ENCODE assay signal across 17 cellular contexts in genomic region chr5:44660251-44660650, GRCh38.
DNase-seq lines count a peak whose midpoint lies in the region; TF ChIP-seq lines count a peak whose summit lies in the region.
"Had no signal": no experiment of that assay in that cellular context is flagged by ENCODE, and none has a peak within 500 bp of the region (broad histone marks: within the 10 kb centered on the region; RNA-seq: fewer than 3 reads in every experiment).

No MANE protein-coding gene starts in this region.

- H3K27ac ChIP-seq in GM23248 (no peak overlapping the region), mesenchymal stem cell (ENCODE audit: low read length, poor library complexity, severe bottlenecking) (no peak overlapping the region)
- H3K27ac ChIP-seq: BLaER1 had no signal

- no peak overlapping the region for H2AK5ac ChIP-seq in mesenchymal stem cell (ENCODE audit: low read length, severe bottlenecking)

- H2AFZ ChIP-seq in GM23248, result no peak overlapping the region
- no peak overlapping the region for H2AFZ ChIP-seq in mesenchymal stem cell (ENCODE audit: low read depth, low read length)
- H2AFZ ChIP-seq: GM23338 had no signal

- no peaks in the 10 kb centered on the region for H3K36me3 ChIP-seq in GM23248 (ENCODE audit: low read depth)
- no peaks in the 10 kb centered on the region for H3K36me3 ChIP-seq in mesenchymal stem cell (ENCODE audit: control insufficient read depth in 1 of 2, insufficient read depth in 2 of 2, low read depth in 1 of 2, low read length in 2 of 2)
- H3K36me3 ChIP-seq: BLaER1 had no signal

- in situ Hi-C loops in GM23248 (cut with MboI), result no loop called here

- no peak overlapping the region for H2BK15ac ChIP-seq in mesenchymal stem cell (ENCODE audit: low read depth, poor library complexity, severe bottlenecking)

- no peak overlapping the region for H2BK12ac ChIP-seq in mesenchymal stem cell (ENCODE audit: low read length in 2 of 2)

- no peak overlapping the region for H4K91ac ChIP-seq in mesenchymal stem cell (ENCODE audit: low read length)

- H3K9me3 ChIP-seq in GM23248 (ENCODE audit: low read depth) (no peaks in the 10 kb centered on the region), mesenchymal stem cell (ENCODE audit: control insufficient read depth, low read length) (peaks cover 24% of the 10 kb centered on the region)

- no peak overlapping the region for H3K23ac ChIP-seq in mesenchymal stem cell (ENCODE audit: low read length in 2 of 2)

- no peak overlapping the region for H2BK120ac ChIP-seq in mesenchymal stem cell (ENCODE audit: low read depth, low read length)

- peaks cover 11% of the 10 kb centered on the region; the same call in 1 of the 2 replicates for H3F3A ChIP-seq in GM23248 (ENCODE audit: insufficient read depth)

- no peak overlapping the region for H2BK5ac ChIP-seq in mesenchymal stem cell (ENCODE audit: low read depth, low read length, poor library complexity, severe bottlenecking)

- peaks cover 8% of the 10 kb centered on the region; the same call in 1 of the 2 replicates for H3K4me1 ChIP-seq in GM23248 (ENCODE audit: insufficient read depth)
- no peaks in the 10 kb centered on the region for H3K4me1 ChIP-seq in mesenchymal stem cell (ENCODE audit: control insufficient read depth, insufficient read depth, low read depth, low read length)
- H3K4me1 ChIP-seq: BLaER1, Caco-2 had no signal

- peak; percentile 50 for DNase-seq in GM23248
- peak; percentile 19 for DNase-seq in RKO (ENCODE audit: low spot score)
- peak; percentile 38 for DNase-seq in epithelial cell of esophagus (ENCODE audit: low read depth)
- no peak for DNase-seq in mesenchymal stem cell
- no peak for DNase-seq in activated CD4-positive, alpha-beta T cell treated with anti-CD3 and anti-CD28 coated beads, Interleukin-2, amount 50 U/mL, for 4 hours
- no peak for DNase-seq in stimulated activated CD4-positive, alpha-beta T cell treated with anti-CD3 and anti-CD28 coated beads, Interleukin-4, amount 100 ng/mL, for 4 hours
- DNase-seq in OCI-M2 (lab: John Stamatoyannopoulos, UW; ENCODE audit: unreplicated experiment), result no peak
- DNase-seq: 8988T; AML-193; Caco-2; CD8-positive, alpha-beta memory T cell; DND-41; GDM1; H7; IMR-90 had no signal

- no peak overlapping the region for H3K14ac ChIP-seq in mesenchymal stem cell (ENCODE audit: low read length in 2 of 2)

- H3K9me2 ChIP-seq in GM23248 (ENCODE audit: insufficient read depth), result no peaks in the 10 kb centered on the region

- H3K4me2 ChIP-seq in GM23248 (ENCODE audit: unreplicated experiment), result no peak overlapping the region
- no peak overlapping the region for H3K4me2 ChIP-seq in mesenchymal stem cell (ENCODE audit: low read length, poor library complexity, severe bottlenecking)
- H3K4me2 ChIP-seq: BLaER1, GM23338 had no signal

- no peak for TF ChIP-seq CTCF in epithelial cell of esophagus (IDR thresholded peaks at IDR 0.05; ENCODE audit: insufficient read depth, low read depth, low read length, missing control alignments)

- H4K8ac ChIP-seq in mesenchymal stem cell (ENCODE audit: low read length), result no peak overlapping the region

- H3K4ac ChIP-seq in mesenchymal stem cell (ENCODE audit: low read depth in 1 of 2, low read length in 2 of 2), result no peak overlapping the region

- no peak overlapping the region for H3K18ac ChIP-seq in mesenchymal stem cell (ENCODE audit: low read depth in 1 of 2, low read length in 2 of 2)

- H3K4me3 ChIP-seq in GM23248 (no peak overlapping the region), epithelial cell of esophagus (ENCODE audit: low read length) (no peak overlapping the region), mesenchymal stem cell (ENCODE audit: insufficient read depth in 1 of 2, low read depth in 1 of 2, low read length in 2 of 2) (no peak overlapping the region)
- H3K4me3 ChIP-seq: BLaER1, GM23338 had no signal

- H3K27me3 ChIP-seq in GM23248 (replicated peaks; ENCODE audit: insufficient read depth) (no peaks in the 10 kb centered on the region), mesenchymal stem cell (ENCODE audit: control insufficient read depth in 1 of 2, insufficient read depth in 1 of 2, low read length in 2 of 2) (no peaks in the 10 kb centered on the region)
- H3K27me3 ChIP-seq: BLaER1 had no signal

- H3K9ac ChIP-seq in GM23248 (no peak overlapping the region), mesenchymal stem cell (ENCODE audit: low read length) (peak overlapping the region; percentile 51)
- H3K9ac ChIP-seq: BLaER1 had no signal

- H4K20me1 ChIP-seq in GM23248 (ENCODE audit: insufficient read depth), result no peaks in the 10 kb centered on the region
- H4K20me1 ChIP-seq: BLaER1 had no signal

- no peaks in the 10 kb centered on the region for H3K79me2 ChIP-seq in GM23248 (ENCODE audit: insufficient read depth)

- no peaks in the 10 kb centered on the region for H3K79me1 ChIP-seq in mesenchymal stem cell (replicated peaks; ENCODE audit: low read length, poor library complexity, severe bottlenecking)

Comparison
In these comparisons a context has a peak if more than half of its experiments do, and no peak if none do; other contexts are left out.
1. DNase-seq: peak in GM23248 (single experiment), RKO (single experiment) and epithelial cell of esophagus (single experiment); none in mesenchymal stem cell (single experiment), activated CD4-positive, alpha-beta T cell treated with anti-CD3 and anti-CD28 coated beads, Interleukin-2, amount 50 U/mL, for 4 hours (0 of 2), stimulated activated CD4-positive, alpha-beta T cell treated with anti-CD3 and anti-CD28 coated beads, Interleukin-4, amount 100 ng/mL, for 4 hours (0 of 2) and OCI-M2 (single experiment).